ENCODE assay signal across 8 cellular contexts in genomic region chr21:41952568-41953248, GRCh38. TPM values are rescaled to one million over a fixed set of nuclear protein-coding genes. Genes with fewer than 3 reads are reported as not detected.
DNase-seq lines count a peak whose midpoint lies in the region; ATAC-seq and TF ChIP-seq lines count a peak whose summit lies in the region.

No MANE protein-coding gene starts in this region.

- H3K4me1 ChIP-seq in heart left ventricle (peaks cover 6 to 54% (median 39%) of the 10 kb centered on the region in 12 donors), right lobe of liver (peaks cover 0 to 8% (median 0%) of the 10 kb centered on the region in 4 donors), upper lobe of left lung (peaks cover 30 to 54% (median 37%) of the 10 kb centered on the region in 4 donors)

- TF ChIP-seq EP300 in upper lobe of left lung (IDR thresholded peaks at IDR 0.05) = no peak

- no peak for TF ChIP-seq CTCF in heart left ventricle (IDR thresholded peaks at IDR 0.05)
- no peak for TF ChIP-seq CTCF in astrocyte of the spinal cord (IDR thresholded peaks at IDR 0.05; ENCODE audit: low read depth, low read length)
- TF ChIP-seq CTCF in right lobe of liver (IDR thresholded peaks at IDR 0.05) = no peak
- no peak for TF ChIP-seq CTCF in upper lobe of left lung (IDR thresholded peaks at IDR 0.05)

- H3K9me3 ChIP-seq in heart left ventricle (no peaks in the 10 kb centered on the region), right lobe of liver (no peaks in the 10 kb centered on the region), upper lobe of left lung (no peaks in the 10 kb centered on the region)

- no peak for DNase-seq in heart left ventricle
- DNase-seq in left cardiac atrium = no peak
- DNase-seq in astrocyte of the spinal cord (ENCODE audit: low read depth, low spot score) = no peak
- no peak for DNase-seq in right lobe of liver
- no peak for DNase-seq in upper lobe of left lung
- no peak for DNase-seq in occipital lobe (lab: John Stamatoyannopoulos, UW)

- TF ChIP-seq POLR2A in heart left ventricle (IDR thresholded peaks at IDR 0.05) (no peak), right lobe of liver (IDR thresholded peaks at IDR 0.05) (no peak), upper lobe of left lung (IDR thresholded peaks at IDR 0.05) (no peak)

- WGBS in heart left ventricle, 4 donors = 34 to 50% (median 42%) methylated on average over 26 to 30 of the region's 30 CpGs
- 7% methylated on average over 3 of the region's 30 CpGs for WGBS in right lobe of liver (ENCODE audit: insufficient coverage, low coverage, low lambda C conversion rate, missing lambda C conversion rate)
- WGBS in upper lobe of left lung, 2 donors = 32 to 56% methylated on average over 7 to 24 of the region's 30 CpGs

- ATAC-seq in heart left ventricle (no peak), left cardiac atrium (no peak), right lobe of liver (peak in 1 of 4 donors; percentile 1), upper lobe of left lung (ENCODE audit: low FRiP score in 2 of 2) (no peak), GM19463 (IDR thresholded peaks at IDR 0.05; ENCODE audit: unreplicated experiment) (no peak), GM21717 (IDR thresholded peaks at IDR 0.05; ENCODE audit: unreplicated experiment) (no peak)

- in situ Hi-C loops in astrocyte of the spinal cord (cut with HindIII; ENCODE audit: low sequenced_read_pairs) = no loop called here

- H3K36me3 ChIP-seq in heart left ventricle (no peaks in the 10 kb centered on the region), right lobe of liver (no peaks in the 10 kb centered on the region), upper lobe of left lung (no peaks in the 10 kb centered on the region)

- H3K27ac ChIP-seq in heart left ventricle (peak overlapping the region in 11 of 12 donors; percentile 41 to 82 (median 70)), right lobe of liver (peak overlapping the region in 2 of 3 donors; percentile 51 to 67), upper lobe of left lung (peak overlapping the region; percentile 53 to 79 (median 66))

- intact Hi-C loops in heart left ventricle (cut with DNase I) (loop anchor here in 5 of 10 donors (2.0 to 10.0 kb wide), 4 partner anchors 26 to 162 kb away; no protein-coding TSS in a partner anchor), left cardiac atrium (cut with DNase I) (loop anchor here in 1 of 2 donors (10.0 kb wide), 1 partner anchor 68 kb away; no protein-coding TSS in a partner anchor), right lobe of liver (cut with DNase I) (no loop called here)

- no peaks in the 10 kb centered on the region for H3K27me3 ChIP-seq in heart left ventricle
- no peaks in the 10 kb centered on the region for H3K27me3 ChIP-seq in right lobe of liver
- H3K27me3 ChIP-seq in upper lobe of left lung = no peaks in the 10 kb centered on the region

- H3K4me3 ChIP-seq in heart left ventricle = peak overlapping the region; percentile 62 to 97 (median 81)
- H3K4me3 ChIP-seq in astrocyte of the spinal cord (ENCODE audit: low read depth, low read length) = peak overlapping the region; percentile 64
- H3K4me3 ChIP-seq in right lobe of liver = peak overlapping the region; percentile 66 to 86 (median 68)
- peak overlapping the region; percentile 66 to 96 (median 79) for H3K4me3 ChIP-seq in upper lobe of left lung

RNA-seq across cellular contexts. Expression of gene C2CD2, which starts 1.1 kb away (rescaled TPM):
- total RNA-seq in heart left ventricle (10 to 100 TPM in 3 of 9 donors, 1 to 10 TPM in 6; 3.8 to 13.9 (median 7.8) TPM), left cardiac atrium (10 to 100 TPM; 16.2 to 17.1 TPM), right lobe of liver (10 to 100 TPM in 1 of 6 experiments, 1 to 10 TPM in 5; 7.3 to 11.4 (median 8.3) TPM), upper lobe of left lung (10 to 100 TPM in 5 of 6 donors, 1 to 10 TPM in 1; 9.6 to 34.6 (median 22.0) TPM), occipital lobe (8.3 TPM)
- 1 to 10 TPM; 3.8 to 5.3 TPM for polyA plus RNA-seq in heart left ventricle

RNA-seq across cellular contexts. Expression of gene ZBTB21, which starts 57.5 kb away (rescaled TPM):
- total RNA-seq in heart left ventricle (10 to 100 TPM in 1 of 9 donors, 1 to 10 TPM in 8; 4.3 to 10.2 (median 6.2) TPM), left cardiac atrium (10 to 100 TPM in 1 of 2 donors, 1 to 10 TPM in 1; 5.7 to 14.7 TPM), right lobe of liver (10 to 100 TPM in 4 of 6 experiments, 1 to 10 TPM in 2; 3.0 to 28.5 (median 11.2) TPM), upper lobe of left lung (10 to 100 TPM; 12.4 to 28.3 (median 16.7) TPM), occipital lobe (14.3 TPM)
- polyA plus RNA-seq in heart left ventricle = 1 to 10 TPM; 1.2 to 2.5 TPM
